ENCODE assay signal across 28 cellular contexts in the genomic region with DNA sequence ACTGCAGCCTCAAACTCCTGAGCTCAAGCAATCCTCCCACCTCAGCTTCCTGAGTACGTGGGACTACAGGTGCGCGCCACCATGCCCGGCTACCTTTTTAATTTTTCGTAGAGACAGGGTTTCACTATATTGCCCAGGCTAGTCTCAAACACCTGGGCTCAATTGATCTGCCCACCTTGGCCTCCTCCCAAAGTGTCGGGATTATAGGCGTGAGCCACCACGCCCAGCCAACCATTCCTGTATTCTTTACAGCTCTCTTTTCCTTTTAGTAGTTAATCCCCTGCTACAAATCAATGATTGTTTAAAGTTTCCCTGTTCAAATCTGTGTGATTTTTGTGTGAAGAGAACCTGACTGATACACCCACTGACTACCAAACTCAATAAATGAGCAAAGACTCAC.
"Had no signal": no experiment of that assay in that cellular context is flagged by ENCODE, and none has a peak within 500 bp of the region (broad histone marks: within the 10 kb centered on the region; RNA-seq: fewer than 3 reads in every experiment).

No MANE protein-coding gene starts in this region.

- H3K4me3 ChIP-seq: cardiac muscle cell, SJCRH30 had no signal

- H3K27me3 Mint-ChIP-seq: activated CD8-positive, alpha-beta T cell treated with anti-CD3 and anti-CD28 coated beads for 36 hours; activated naive CD4-positive, alpha-beta T cell treated with anti-CD3 and anti-CD28 coated beads, Interleukin-2, amount 10 ng/mL, durations not matched to agents 7 days and 5 days; activated naive CD8-positive, alpha-beta T cell treated with anti-CD3 and anti-CD28 coated beads for 36 hours had no signal

- H3K27me3 ChIP-seq: brain microvascular endothelial cell, cardiac muscle cell, SJCRH30 had no signal

- H3K9me3 Mint-ChIP-seq: activated CD8-positive, alpha-beta T cell treated with anti-CD3 and anti-CD28 coated beads for 36 hours; activated T-helper 2 cell treated with anti-CD3 and anti-CD28 coated beads, Interferon-gamma antibody, Interleukin-2, Interleukin-4, amounts not matched to agents 10 μg/mL and 5 μg/mL and 100 μg/mL, durations not matched to agents 14 hours and 24 hours and 36 hours had no signal

- H3K9ac ChIP-seq: KMS-11, SK-N-SH had no signal

- H3K9me3 ChIP-seq: SJCRH30, SK-N-SH had no signal

- ATAC-seq: activated CD4-positive, CD25-positive, alpha-beta regulatory T cell treated with anti-CD3 and anti-CD28 coated beads, Interleukin-2, amount 50 U/mL, for 24 hours; activated CD8-positive, alpha-beta T cell treated with anti-CD3 and anti-CD28 coated beads for 36 hours; activated T-cell treated with anti-CD3 and anti-CD28 coated beads, Interleukin-2, amount 50 U/mL, for 72 hours; Panc1 had no signal

- H3K36me3 ChIP-seq: brain microvascular endothelial cell, cardiac muscle cell, SJCRH30, WERI-Rb-1 had no signal

- H3K27ac Mint-ChIP-seq: activated CD8-positive, alpha-beta T cell treated with anti-CD3 and anti-CD28 coated beads for 36 hours; activated naive CD4-positive, alpha-beta T cell treated with anti-CD3 and anti-CD28 coated beads, Interleukin-2, amount 10 ng/mL, durations not matched to agents 7 days and 5 days; activated naive CD8-positive, alpha-beta T cell treated with anti-CD3 and anti-CD28 coated beads for 36 hours; activated T-cell treated with anti-CD3 and anti-CD28 coated beads, Interleukin-2, amount 50 U/mL, for 72 hours; activated T-helper 2 cell treated with anti-CD3 and anti-CD28 coated beads, Interferon-gamma antibody, Interleukin-2, Interleukin-4, amounts not matched to agents 10 μg/mL and 5 μg/mL and 100 μg/mL, durations not matched to agents 14 hours and 24 hours and 36 hours had no signal

- H3K4me3 Mint-ChIP-seq: activated CD8-positive, alpha-beta T cell treated with anti-CD3 and anti-CD28 coated beads for 36 hours; activated naive CD4-positive, alpha-beta T cell treated with anti-CD3 and anti-CD28 coated beads, Interleukin-2, amount 10 ng/mL, durations not matched to agents 7 days and 5 days; activated naive CD8-positive, alpha-beta T cell treated with anti-CD3 and anti-CD28 coated beads for 36 hours; activated T-cell treated with anti-CD3 and anti-CD28 coated beads, Interleukin-2, amount 50 U/mL, for 72 hours had no signal

- DNase-seq: activated CD4-positive, alpha-beta T cell treated with anti-CD3 and anti-CD28 coated beads for 4 hours; activated CD8-positive, alpha-beta memory T cell treated with anti-CD3 and anti-CD28 coated beads, Interleukin-2, amount 50 U/mL, for 4 hours; activated CD8-positive, alpha-beta T cell treated with anti-CD3 and anti-CD28 coated beads for 36 hours; activated gamma-delta T cell treated with Interleukin-2 at 50 U/mL for 16 hours; activated naive CD4-positive, alpha-beta T cell treated with anti-CD3 and anti-CD28 coated beads, Interleukin-2, amount 10 ng/mL, durations not matched to agents 7 days and 5 days; activated naive CD8-positive, alpha-beta T cell treated with anti-CD3 and anti-CD28 coated beads for 36 hours; activated T-cell treated with anti-CD3 and anti-CD28 coated beads, Interleukin-2, amount 50 U/mL, for 72 hours; brain microvascular endothelial cell; NCI-H1092; NCI-H1417; NCI-H1930; NCI-H2171; NCI-H2227 treated with DMSO at 0.1 percent for 48 hours; NCI-H510A; NCI-H526 treated with DMSO at 0.1 percent for 48 hours; NK-92 treated with Interleukin-12 subunit alpha and Interleukin-12 subunit beta, amount 100 ng/mL, for 24 hours; OCI-M1; Right ventricle myocardium superior; SJCRH30; SK-N-SH; T-helper 1 cell; WERI-Rb-1 had no signal

- H3K27ac ChIP-seq: brain microvascular endothelial cell, KMS-11, RWPE1, SJCRH30, WERI-Rb-1 had no signal
